ENCODE assay signal across 29 cellular contexts in the genomic region with DNA sequence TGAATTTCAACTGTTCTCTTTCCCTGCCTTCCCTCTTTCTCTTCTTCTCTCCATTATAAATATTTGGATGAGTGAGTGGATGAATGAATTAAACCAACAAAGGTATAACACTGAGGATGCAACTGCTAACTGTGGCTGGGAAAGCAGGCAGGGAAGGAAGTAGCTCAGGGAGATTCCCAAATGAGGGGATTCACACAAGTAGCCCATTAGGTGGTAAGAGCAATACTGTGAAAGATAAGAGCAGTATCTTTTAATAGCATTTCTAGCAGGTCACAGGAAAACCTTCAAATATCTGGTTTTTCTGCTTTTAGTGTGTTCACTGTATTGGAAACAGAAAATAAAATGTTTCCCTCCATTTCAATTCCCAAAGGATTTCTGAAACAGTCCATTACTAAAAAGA.
"Had no signal": no experiment of that assay in that cellular context is flagged by ENCODE, and none has a peak within 500 bp of the region (broad histone marks: within the 10 kb centered on the region; RNA-seq: fewer than 3 reads in every experiment).

No MANE protein-coding gene starts in this region.

- H3K4me1 ChIP-seq: adrenal gland, colonic mucosa, parathyroid adenoma, right lobe of liver, testis had no signal

- H3K4me3 Mint-ChIP-seq: activated CD8-positive, alpha-beta T cell treated with anti-CD3 and anti-CD28 coated beads, Interleukin-2, amount 10 ng/mL, durations not matched to agents 7 days and 5 days; central memory CD8-positive, alpha-beta T cell; nephron; T-cell had no signal

- H3K27me3 Mint-ChIP-seq: central memory CD8-positive, alpha-beta T cell; T-cell had no signal

- ATAC-seq: activated CD8-positive, alpha-beta T cell treated with anti-CD3 and anti-CD28 coated beads, Interleukin-2, amount 10 ng/mL, durations not matched to agents 7 days and 5 days; gastroesophageal sphincter; right lobe of liver; T-cell had no signal

- H3K9me3 Mint-ChIP-seq: central memory CD8-positive, alpha-beta T cell; nephron; T-cell had no signal

- FAIRE-seq: islet of Langerhans, small intestine, TTC549 had no signal

- H3K27me3 ChIP-seq: adrenal gland, ascending aorta, colonic mucosa, dorsolateral prefrontal cortex, gastroesophageal sphincter, right lobe of liver, testis, vagina had no signal

- H3K9ac ChIP-seq: parathyroid adenoma had no signal

- H3K36me3 ChIP-seq: ascending aorta, colonic mucosa, right lobe of liver had no signal

- H3K79me2 ChIP-seq: parathyroid adenoma had no signal

- H3K9me3 ChIP-seq: adrenal gland, ascending aorta, colonic mucosa, gastroesophageal sphincter, right lobe of liver, testis, vagina had no signal

- DNase-seq: activated CD4-positive, alpha-beta T cell treated with anti-CD3 and anti-CD28 coated beads, Interleukin-2, amount 50 U/mL, for 1 hour; activated CD4-positive, CD25-positive, alpha-beta regulatory T cell treated with anti-CD3 and anti-CD28 coated beads, Interleukin-2, amount 50 U/mL, for 72 hours; activated CD8-positive, alpha-beta T cell treated with anti-CD3 and anti-CD28 coated beads, Interleukin-2, amount 10 ng/mL, durations not matched to agents 7 days and 5 days; activated effector memory CD4-positive, alpha-beta T cell treated with Interleukin-2 at 50 U/mL for 16 hours; activated naive CD4-positive, alpha-beta T cell treated with anti-CD3 and anti-CD28 coated beads, Interleukin-2, amount 50 U/mL, for 16 hours; adrenal gland; colonic mucosa; dorsolateral prefrontal cortex; head of caudate nucleus; hypothalamus; left ventricle myocardium superior; right lobe of liver; small intestine; stimulated activated CD4-positive, alpha-beta T cell treated with anti-CD3 and anti-CD28 coated beads, Interleukin-15, amount 100 ng/mL, for 24 hours; stimulated activated CD4-positive, alpha-beta T cell treated with anti-CD3 and anti-CD28 coated beads, Interleukin-2, amount 100 ng/mL, for 48 hours; stimulated activated CD8-positive, alpha-beta memory T cell treated with anti-CD3 and anti-CD28 coated beads, Interleukin-4, amount 100 ng/mL, for 48 hours; stimulated activated naive CD4-positive, alpha-beta T cell; T-cell; testis; trophoblast cell; WERI-Rb-1 had no signal

- H3K27ac Mint-ChIP-seq: activated CD8-positive, alpha-beta T cell treated with anti-CD3 and anti-CD28 coated beads, Interleukin-2, amount 10 ng/mL, durations not matched to agents 7 days and 5 days; nephron; T-cell had no signal

- H3K4me3 ChIP-seq: adrenal gland, ascending aorta, colonic mucosa, dorsolateral prefrontal cortex, gastroesophageal sphincter, right lobe of liver, testis, vagina had no signal

- H2AFZ ChIP-seq: parathyroid adenoma had no signal

- H3K27ac ChIP-seq: adrenal gland, ascending aorta, colonic mucosa, gastroesophageal sphincter, parathyroid adenoma, right lobe of liver, testis, vagina, WERI-Rb-1 had no signal
